Comparison of ENCODE assay signal across 26 cellular contexts in the genomic region with DNA sequence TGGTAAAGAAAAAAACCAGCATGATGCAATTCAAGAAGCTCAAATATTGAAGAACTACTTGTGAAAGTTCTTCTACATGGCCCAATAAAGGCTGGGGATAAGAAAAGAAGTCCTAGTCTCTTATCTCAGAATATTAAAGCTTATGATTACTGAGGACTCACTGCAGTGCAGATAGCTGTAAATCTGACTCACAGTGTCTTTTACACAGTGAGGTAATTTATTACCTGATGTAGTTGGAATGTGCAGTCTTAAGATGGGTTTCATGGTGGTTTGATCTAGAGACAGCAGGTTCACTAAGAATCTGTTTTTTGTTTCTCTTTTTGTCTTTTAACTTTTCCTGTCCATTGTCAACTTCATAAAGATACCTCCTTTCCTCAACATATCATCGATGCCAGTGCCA.
DNase-seq lines count a peak whose midpoint lies in the region; ATAC-seq and TF ChIP-seq lines count a peak whose summit lies in the region.
"Had no signal": no experiment of that assay in that cellular context is flagged by ENCODE, and none has a peak within 500 bp of the region (broad histone marks: within the 10 kb centered on the region; RNA-seq: fewer than 3 reads in every experiment).

No MANE protein-coding gene starts in this region.

- peak overlapping the region; percentile 22; the same call in 1 of the 2 replicates for H3K27ac ChIP-seq in SJCRH30
- H3K27ac ChIP-seq in foreskin keratinocyte, result no peak overlapping the region
- H3K27ac ChIP-seq: C4-2B, HL-60, SJSA1 had no signal

- no peak for TF ChIP-seq CTCF in foreskin keratinocyte (conservative IDR thresholded peaks at IDR 0.05)

- peak; percentile 71 for ATAC-seq in foreskin keratinocyte
- ATAC-seq: HepG2, Panc1 had no signal

- H3K4me3 ChIP-seq in SJCRH30, result no peak overlapping the region
- H3K4me3 ChIP-seq: SJSA1 had no signal

- DNase-seq in ACHN, result peak; percentile 27
- DNase-seq in SJCRH30, result no peak
- peak; percentile 28 to 64 for DNase-seq in foreskin keratinocyte
- DNase-seq in renal cortical epithelial cell (ENCODE audit: low read depth), result peak; percentile 49
- no peak for DNase-seq in stimulated activated naive CD4-positive, alpha-beta T cell (lab: John Stamatoyannopoulos, UW)
- no peak for DNase-seq in NCI-H187 treated with DMSO at 0.1 percent for 48 hours (lab: John Stamatoyannopoulos, UW)
- no peak for DNase-seq in stimulated activated CD4-positive, alpha-beta T cell treated with anti-CD3 and anti-CD28 coated beads, Interleukin-4, amount 100 ng/mL, for 24 hours
- DNase-seq: 8988T; CD8-positive, alpha-beta memory T cell; DMS53; GDM1; GOT3; HCEC 1CT; KG1; NCI-H1092; NCI-H1436; NCI-H1930; NCI-H2227 treated with DMSO at 0.1 percent for 48 hours; NCI-H510A treated with DMSO at 0.1 percent for 48 hours; NCI-H748 treated with DMSO at 0.1 percent for 48 hours; NK-92 treated with Interleukin-12 subunit alpha and Interleukin-12 subunit beta, amount 100 ng/mL, for 24 hours had no signal

- H3K4me1 ChIP-seq in SJCRH30 (peaks cover 11% of the 10 kb centered on the region), foreskin keratinocyte (no peaks in the 10 kb centered on the region)
- H3K4me1 ChIP-seq: SJSA1 had no signal

- H3K36me3 ChIP-seq in SJCRH30, result no peaks in the 10 kb centered on the region
- H3K36me3 ChIP-seq: SJSA1 had no signal

- H3K27me3 ChIP-seq in SJCRH30 (no peaks in the 10 kb centered on the region), foreskin keratinocyte (peaks cover 2% of the 10 kb centered on the region)
- H3K27me3 ChIP-seq: SJSA1 had no signal

- H3K9me3 ChIP-seq in SJCRH30 (replicated peaks), result no peaks in the 10 kb centered on the region
- H3K9me3 ChIP-seq: SJSA1 had no signal

- in situ Hi-C loops in ACHN (cut with HindIII; ENCODE audit: low pct_ligation_motif_present, low pct_unique_long_range_greater_than_20kb, low sequenced_read_pairs), result no loop called here

Comparison
In these comparisons a context has a peak if more than half of its experiments do, and no peak if none do; other contexts are left out.
1. DNase-seq: peak in ACHN (single experiment), foreskin keratinocyte (2 of 2) and renal cortical epithelial cell (single experiment); none in SJCRH30 (0 of 2), stimulated activated naive CD4-positive, alpha-beta T cell (0 of 6), NCI-H187 treated with DMSO at 0.1 percent for 48 hours (single experiment) and stimulated activated CD4-positive, alpha-beta T cell treated with anti-CD3 and anti-CD28 coated beads, Interleukin-4, amount 100 ng/mL, for 24 hours (single experiment).